Comparison of ENCODE assay signal across 1 cellular context in the genomic region with DNA sequence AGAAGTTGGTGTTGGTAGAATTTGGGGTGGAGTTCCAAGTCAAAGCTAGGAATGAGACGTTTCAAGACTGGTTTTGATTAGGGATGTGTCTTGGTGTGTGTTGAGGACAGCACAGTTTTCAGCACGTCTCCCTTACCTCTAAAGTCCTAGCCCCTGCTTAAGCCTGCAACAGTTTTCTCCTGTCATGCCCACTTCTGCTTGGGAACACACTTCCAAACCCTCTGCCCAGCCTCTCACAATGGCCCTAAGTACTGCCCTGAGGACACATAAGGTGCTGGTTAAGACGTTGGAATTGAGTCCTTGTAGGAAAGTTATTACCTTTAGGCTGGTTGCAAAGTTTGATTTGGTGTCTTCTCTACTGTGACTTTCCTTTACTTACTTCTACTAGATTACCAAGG.
TF ChIP-seq lines count a peak whose summit lies in the region.

No MANE protein-coding gene starts in this region.

TF ChIP-seq in IMR-90, 13 proteins besides CTCF, POLR2A, EP300 and RAD21 (continued from another document):
- TF ChIP-seq, protein P1, sequence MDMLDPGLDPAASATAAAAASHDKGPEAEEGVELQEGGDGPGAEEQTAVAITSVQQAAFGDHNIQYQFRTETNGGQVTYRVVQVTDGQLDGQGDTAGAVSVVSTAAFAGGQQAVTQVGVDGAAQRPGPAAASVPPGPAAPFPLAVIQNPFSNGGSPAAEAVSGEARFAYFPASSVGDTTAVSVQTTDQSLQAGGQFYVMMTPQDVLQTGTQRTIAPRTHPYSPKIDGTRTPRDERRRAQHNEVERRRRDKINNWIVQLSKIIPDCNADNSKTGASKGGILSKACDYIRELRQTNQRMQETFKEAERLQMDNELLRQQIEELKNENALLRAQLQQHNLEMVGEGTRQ (IDR thresholded peaks at IDR 0.05; ENCODE audit: low read depth, low read length) = no peak
- TF ChIP-seq CEBPB (IDR thresholded peaks at IDR 0.05; ENCODE audit: low read depth, low read length) (no peak), SMC3 (IDR thresholded peaks at IDR 0.05; ENCODE audit: low read depth, low read length) (no peak), MAZ (IDR thresholded peaks at IDR 0.05; ENCODE audit: borderline replicate concordance, low read depth, low read length) (no peak), NFE2L2 (IDR thresholded peaks at IDR 0.05; ENCODE audit: low read depth, low read length) (no peak), CHD1 (IDR thresholded peaks at IDR 0.05; ENCODE audit: low read depth, low read length) (no peak)
- TF ChIP-seq, protein P2, sequence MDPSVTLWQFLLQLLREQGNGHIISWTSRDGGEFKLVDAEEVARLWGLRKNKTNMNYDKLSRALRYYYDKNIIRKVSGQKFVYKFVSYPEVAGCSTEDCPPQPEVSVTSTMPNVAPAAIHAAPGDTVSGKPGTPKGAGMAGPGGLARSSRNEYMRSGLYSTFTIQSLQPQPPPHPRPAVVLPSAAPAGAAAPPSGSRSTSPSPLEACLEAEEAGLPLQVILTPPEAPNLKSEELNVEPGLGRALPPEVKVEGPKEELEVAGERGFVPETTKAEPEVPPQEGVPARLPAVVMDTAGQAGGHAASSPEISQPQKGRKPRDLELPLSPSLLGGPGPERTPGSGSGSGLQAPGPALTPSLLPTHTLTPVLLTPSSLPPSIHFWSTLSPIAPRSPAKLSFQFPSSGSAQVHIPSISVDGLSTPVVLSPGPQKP (IDR thresholded peaks at IDR 0.05; ENCODE audit: borderline replicate concordance, low read depth, low read length) = no peak
